Comparison of ENCODE assay signal across 8 cellular contexts in genomic region chr11:1762537-1763302, GRCh38. TPM values are rescaled to one million over a fixed set of nuclear protein-coding genes. Genes with fewer than 3 reads are reported as not detected.
DNase-seq lines count a peak whose midpoint lies in the region; ATAC-seq, FAIRE-seq and TF ChIP-seq lines count a peak whose summit lies in the region.

No MANE protein-coding gene starts in this region.

- H2AFZ ChIP-seq in K562 (ENCODE audit: low read depth, low read length) = no peak overlapping the region

- H3K4me1 ChIP-seq in K562 (replicated peaks in 1 of 2; ENCODE audit: control insufficient read depth in 2 of 2, insufficient read depth in 2 of 2, low read length in 2 of 2) (peaks cover 31 to 88% of the 10 kb centered on the region in 2 experiments), thoracic aorta (ENCODE audit: control insufficient read depth in 1 of 2, low read depth in 2 of 2) (peaks cover 45 to 58% of the 10 kb centered on the region in 2 donors)

- intact Hi-C loops in K562 (cut with micrococcal nuclease) = no loop called here

- peak; percentile 90 for FAIRE-seq in K562 (lab: Jason Lieb, UNC)

- 0 out of 2 replicates have a peak, but pooled peaks cover 4% of the 10 kb centered on the region for H4K20me1 ChIP-seq in K562 (replicated peaks; ENCODE audit: control insufficient read depth, insufficient read depth, low read length)

- ATAC-seq in K562 (peak; percentile 23), thoracic aorta (ENCODE audit: insufficient number of reproducible peaks, low FRiP score, low read depth) (no peak), GM21381 (IDR thresholded peaks at IDR 0.05; ENCODE audit: unreplicated experiment) (no peak), HG03108 (IDR thresholded peaks at IDR 0.05; ENCODE audit: unreplicated experiment) (no peak)

- peak overlapping the region; percentile 72 for H3K4me2 ChIP-seq in K562 (ENCODE audit: insufficient read depth, low read length)

- peaks cover 7% of the 10 kb centered on the region for H3K9me1 ChIP-seq in K562 (ENCODE audit: control insufficient read depth, insufficient read depth, low read length)

- CTCF ChIA-PET in K562 (lab: Yijun Ruan, JAX; ENCODE audit: low intra/inter-chr PET ratio) = no interaction called here

- H3K27ac ChIP-seq in K562 (ENCODE audit: extremely low read depth, low read depth, low read length) = peak overlapping the region; percentile 83; the same call in 2 of the 3 replicates
- H3K27ac ChIP-seq in layer of hippocampus (ENCODE audit: low read depth, low read length) = peak overlapping the region; percentile 99
- H3K27ac ChIP-seq in thoracic aorta = peak overlapping the region; percentile 87 to 93

- peak overlapping the region; percentile 78 to 92 for H3K9ac ChIP-seq in K562 (ENCODE audit: insufficient read depth in 1 of 2, low read depth in 2 of 2, low read length in 2 of 2)

- no peak for TF ChIP-seq CTCF in K562 (IDR thresholded peaks at IDR 0.05 in 2 of 3, conservative IDR thresholded peaks at IDR 0.05 in 1 of 3; ENCODE audit: insufficient read depth in 2 of 3, low read depth in 1 of 3, low read length in 3 of 3)
- TF ChIP-seq CTCF in thoracic aorta (IDR thresholded peaks at IDR 0.05) = no peak

- H3K9me3 ChIP-seq in MG63 = no peaks in the 10 kb centered on the region
- no peaks in the 10 kb centered on the region for H3K9me3 ChIP-seq in K562 (replicated peaks; ENCODE audit: control insufficient read depth, insufficient read depth, low read depth, low read length)
- no peaks in the 10 kb centered on the region for H3K9me3 ChIP-seq in thoracic aorta

- TF ChIP-seq RAD21 in K562 (CRISPR knock-in tag; conservative IDR thresholded peaks at IDR 0.05 in 1 of 2, IDR thresholded peaks at IDR 0.05 in 1 of 2) = no peak

- peaks cover 13% of the 10 kb centered on the region for H3K36me3 ChIP-seq in MG63
- H3K36me3 ChIP-seq in K562 (ENCODE audit: control insufficient read depth, insufficient read depth, low read length) = peaks cover 13% of the 10 kb centered on the region; the same call in 1 of the 3 replicates
- peaks cover 13% of the 10 kb centered on the region for H3K36me3 ChIP-seq in thoracic aorta

- DNase-seq in Caki2 (ENCODE audit: low read depth) = peak; percentile 87
- DNase-seq in MG63 = no peak
- DNase-seq in K562 (ENCODE audit: extremely low read depth in 1 of 4, low spot score in 3 of 4) = peak; percentile 65 to 83 (median 72)
- DNase-seq in thoracic aorta (ENCODE audit: low spot score) = no peak
- no peak for DNase-seq in D341Med (ENCODE audit: low spot score)

- peak overlapping the region; percentile 97 for H3K4me3 ChIP-seq in MG63
- H3K4me3 ChIP-seq in K562 = peak overlapping the region; percentile 81
- H3K4me3 ChIP-seq in thoracic aorta = peak overlapping the region; percentile 89

- no peak for TF ChIP-seq POLR2A in K562 (conservative IDR thresholded peaks at IDR 0.05)

- in situ Hi-C loops in Caki2 (cut with HindIII; ENCODE audit: low pct_unique_long_range_greater_than_20kb, low sequenced_read_pairs) = no loop called here
- in situ Hi-C loops in K562 (cut with MboI) = loop anchor here (5.0 kb wide), 1 partner anchor 35 kb away; no protein-coding TSS in a partner anchor

- no peak for TF ChIP-seq EP300 in K562 (IDR thresholded peaks at IDR 0.05; ENCODE audit: low read length)

- BruUV-seq in K562 (replicated peaks; lab: Mats Ljungman, UMichigan) = no TSS peak

- H3K27me3 ChIP-seq in MG63 (no peaks in the 10 kb centered on the region), K562 (ENCODE audit: control insufficient read depth in 2 of 2, insufficient read depth in 2 of 2, low read length in 2 of 2) (no peaks in the 10 kb centered on the region), layer of hippocampus (ENCODE audit: control insufficient read depth, insufficient read depth, low read length) (no peaks in the 10 kb centered on the region), thoracic aorta (replicated peaks; ENCODE audit: insufficient read depth) (no peaks in the 10 kb centered on the region)

- 8% methylated on average over 10 of the region's 16 CpGs for WGBS in K562 (ENCODE audit: insufficient coverage, low coverage, missing lambda C conversion rate)

- POLR2A ChIA-PET in K562 (lab: Yijun Ruan, JAX) = interaction anchor here (0.6 to 1.1 kb wide), 4 partner anchors 11 to 1205 kb away, joined by 3 to 6 read pairs (median 3); no protein-coding TSS in a partner anchor

- peaks cover 17% of the 10 kb centered on the region for H3K79me2 ChIP-seq in K562 (ENCODE audit: control insufficient read depth, insufficient read depth, low read length)

TF ChIP-seq in K562, 482 proteins besides CTCF, POLR2A, EP300 and RAD21 (continues in another document):
- TF ChIP-seq NCOA4 (IDR thresholded peaks at IDR 0.05; ENCODE audit: partially characterized antibody) (no peak), MTA2 (IDR thresholded peaks at IDR 0.05; ENCODE audit: low read depth) (no peak), CTBP1 (IDR thresholded peaks at IDR 0.05; ENCODE audit: borderline replicate concordance) (peak; percentile 49; the same call in 1 of the 2 replicates), ZBTB12 (CRISPR knock-in tag; IDR thresholded peaks at IDR 0.05) (no peak), VEZF1 (CRISPR knock-in tag; IDR thresholded peaks at IDR 0.05) (0 out of 2 replicates have a peak, but pooled peaks have one; percentile 37)

RNA-seq across cellular contexts. Expression of gene CTSD, which starts 1.0 kb away (rescaled TPM):
- 1,431 and 1,654 TPM in 2 replicates for total RNA-seq in Caki2 (2014; rRNA removed; shearing (Covaris generic); ENCODE audit: low replicate concordance)
- 201 and 234 TPM in 2 replicates for total RNA-seq in MG63 (2014; rRNA removed; shearing (Covaris generic); ENCODE audit: low replicate concordance)
- 15.6 and 81.0 TPM in 2 replicates for total RNA-seq in K562 (2011; cell fraction: chromatin; rRNA removed; ENCODE audit: low replicate concordance)
- 131 and 132 TPM in 2 replicates for total RNA-seq in K562 (2011; cell fraction: nucleolus; rRNA removed)
- total RNA-seq in K562 (2011; cell fraction: nucleoplasm; rRNA removed) = 68.3 and 83.1 TPM in 2 replicates
- total RNA-seq in K562 (2014; rRNA removed) (72.3 and 87.0 TPM in 2 replicates), K562 (2014; rRNA removed; fragmentation: Illumina TruSeq; extraction: Trizol) (10.9 and 12.3 TPM in 2 replicates), K562 (2015; rRNA removed; fragmentation: Illumina TruSeq; extraction: Trizol) (40.9 and 42.3 TPM in 2 replicates), K562 (2021) (112 and 116 TPM in 2 replicates), thoracic aorta (1,000 to 10,000 TPM in 1 of 2 donors, 100 to 1,000 TPM in 1; 427 to 1,049 TPM)
- polyA plus RNA-seq in K562 (2011; rRNA removed) (21.7 and 37.1 TPM in 2 replicates), K562 (2014; fragmentation: Illumina TruSeq; extraction: Trizol) (66.8 and 111 TPM in 2 replicates), K562 (2014; fragmentation: Nextera tagmentation; extraction: Ambion mirVana) (1 to 10 TPM; 1.0 to 3.7 TPM), K562 (2014; rRNA removed) (40.5 and 46.8 TPM in 2 replicates)
- 39.6 and 74.7 TPM in 2 replicates for polyA plus RNA-seq in K562 (2011; cell fraction: cytosol; rRNA removed)
- 22.7 and 35.2 TPM in 2 replicates for polyA plus RNA-seq in K562 (2011; cell fraction: nucleus; rRNA removed)
- polyA plus RNA-seq in K562 (2012) = 84.2 and 325 TPM in 2 replicates
- 12.8 and 17.9 TPM in 2 replicates for polyA minus RNA-seq in K562 (2011; rRNA and poly(A)+ RNA removed)
- polyA minus RNA-seq in K562 (2011; cell fraction: cytosol; rRNA and poly(A)+ RNA removed) = 46.3 and 49.3 TPM in 2 replicates
- 10.1 and 11.1 TPM in 2 replicates for polyA minus RNA-seq in K562 (2011; cell fraction: nucleus; rRNA and poly(A)+ RNA removed)

RNA-seq across cellular contexts. Expression of gene IFITM10, which starts 12.3 kb away (rescaled TPM):
- 0.55 and 2.7 TPM in 2 replicates for total RNA-seq in Caki2 (2014; rRNA removed; shearing (Covaris generic); ENCODE audit: low replicate concordance)
- total RNA-seq in MG63 (2014; rRNA removed; shearing (Covaris generic); ENCODE audit: low replicate concordance) = 0.03 and 1.8 TPM in 2 replicates
- 0.21 and 0.23 TPM in 2 replicates for total RNA-seq in K562 (2011; cell fraction: chromatin; rRNA removed; ENCODE audit: low replicate concordance)
- total RNA-seq in K562 (2011; cell fraction: nucleolus; rRNA removed) = 0.26 and 0.33 TPM in 2 replicates
- 0.37 TPM in 1 of 2 replicates, not detected in the other for total RNA-seq in K562 (2011; cell fraction: nucleoplasm; rRNA removed)
- 0.09 TPM in 1 of 2 replicates, not detected in the other for total RNA-seq in K562 (2014; rRNA removed)
- total RNA-seq in K562 (2014; rRNA removed; fragmentation: Illumina TruSeq; extraction: Trizol) = not detected in 2 replicates
- total RNA-seq in K562 (2015; rRNA removed; fragmentation: Illumina TruSeq; extraction: Trizol) = not detected in 2 replicates
- total RNA-seq in K562 (2021) = 0.13 TPM in 1 of 2 replicates, not detected in the other
- not detected in 2 replicates for polyA plus RNA-seq in K562 (2011; rRNA removed)
- polyA plus RNA-seq in K562 (2011; cell fraction: cytosol; rRNA removed) = not detected in 2 replicates
- polyA plus RNA-seq in K562 (2011; cell fraction: nucleus; rRNA removed) = 0.16 TPM in 1 of 2 replicates, not detected in the other
- polyA plus RNA-seq in K562 (2012) = 0.09 and 0.15 TPM in 2 replicates
- not detected in 2 replicates for polyA plus RNA-seq in K562 (2014; fragmentation: Illumina TruSeq; extraction: Trizol)
- not detected for polyA plus RNA-seq in K562 (2014; fragmentation: Nextera tagmentation; extraction: Ambion mirVana)
- polyA plus RNA-seq in K562 (2014; rRNA removed) = 0.08 TPM in 1 of 2 replicates, not detected in the other
- polyA minus RNA-seq in K562 (2011; rRNA and poly(A)+ RNA removed) = not detected in 2 replicates
- not detected in 2 replicates for polyA minus RNA-seq in K562 (2011; cell fraction: cytosol; rRNA and poly(A)+ RNA removed)
- polyA minus RNA-seq in K562 (2011; cell fraction: nucleus; rRNA and poly(A)+ RNA removed) = not detected in 2 replicates
- total RNA-seq in thoracic aorta = 10 to 100 TPM; 27.2 to 28.6 TPM

Comparison
In these comparisons a context has a peak if more than half of its experiments do, and no peak if none do; other contexts are left out.
1. DNase-seq: peak in Caki2 (single experiment) and K562 (4 of 4); none in MG63 (single experiment), thoracic aorta (single experiment) and D341Med (single experiment).
2. Peak in every context shown above with its lines, with median percentiles within 50 percentile points of each other: H3K4me3 ChIP-seq and H3K27ac ChIP-seq.